25 cellular contexts compared by ENCODE assay signal in the genomic region with DNA sequence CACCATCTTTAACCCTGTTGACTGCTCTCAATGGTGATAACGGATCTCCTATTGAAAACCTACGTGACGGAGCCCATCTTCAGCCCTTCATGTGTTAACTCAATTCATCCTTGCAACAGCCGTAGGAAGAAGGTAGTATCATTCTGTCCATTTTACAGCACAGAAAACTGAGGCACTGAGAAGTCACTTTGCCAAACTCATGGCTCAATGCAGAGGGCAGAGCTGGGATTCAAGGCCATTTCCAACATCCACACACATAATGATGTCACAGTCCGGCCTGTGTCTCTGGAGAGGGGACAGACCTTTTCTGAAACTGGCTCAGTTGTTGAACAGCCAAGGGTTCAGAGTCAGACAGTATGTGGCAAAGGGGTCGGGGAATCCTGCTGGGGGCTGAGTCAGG. TPM values are rescaled to one million over a fixed set of nuclear protein-coding genes. Genes with fewer than 3 reads are reported as not detected.
DNase-seq lines count a peak whose midpoint lies in the region; ATAC-seq, FAIRE-seq and TF ChIP-seq lines count a peak whose summit lies in the region.
"Had no signal": no experiment of that assay in that cellular context is flagged by ENCODE, and none has a peak within 500 bp of the region (broad histone marks: within the 10 kb centered on the region; RNA-seq: fewer than 3 reads in every experiment).

No MANE protein-coding gene starts in this region.

- H4K20me1 ChIP-seq in HepG2 (ENCODE audit: insufficient read depth, low read length) = no peaks in the 10 kb centered on the region
- H4K20me1 ChIP-seq: BLaER1 had no signal

- peak; percentile 10 for DNase-seq in activated CD8-positive, alpha-beta memory T cell treated with anti-CD3 and anti-CD28 coated beads, Interleukin-2, amount 50 U/mL, for 48 hours
- DNase-seq in activated CD8-positive, alpha-beta memory T cell treated with anti-CD3 and anti-CD28 coated beads, Interleukin-2, amount 10 ng/mL, durations not matched to agents 7 days and 5 days = no peak
- DNase-seq in HepG2 (ENCODE audit: low spot score) (no peak), neural crest cell (ENCODE audit: low read depth, low spot score) (no peak), NCI-H82 treated with DMSO at 0.1 percent for 48 hours (lab: John Stamatoyannopoulos, UW; ENCODE audit: unreplicated experiment) (no peak), DMS79 (lab: John Stamatoyannopoulos, UW) (no peak)
- DNase-seq: 8988T; ACHN; BE2C; C1 segment of cervical spinal cord; CD4-positive, alpha-beta memory T cell; CD4-positive, CD25-positive, alpha-beta regulatory T cell; CD8-positive, alpha-beta memory T cell; COR-L47; DMS 273 treated with DMSO at 0.1 percent for 48 hours; DMS153; DMS53; DMS79 treated with DMSO at 0.1 percent for 48 hours; GF-D8 had no signal

- no peaks in the 10 kb centered on the region for H3K79me2 ChIP-seq in HepG2 (ENCODE audit: insufficient read depth, low read length)

- TF ChIP-seq POLR2A in HepG2 (IDR thresholded peaks at IDR 0.05; ENCODE audit: insufficient read depth in 1 of 2, low read depth in 2 of 2, low read length in 2 of 2) = no peak

- no peak overlapping the region for H2AFZ ChIP-seq in HepG2 (ENCODE audit: low read length)

- POLR2A ChIA-PET in HepG2 (lab: Yijun Ruan, JAX) = no interaction called here

- H3K4me3 Mint-ChIP-seq in activated CD8-positive, alpha-beta memory T cell treated with anti-CD3 and anti-CD28 coated beads, Interleukin-2, amount 10 ng/mL, durations not matched to agents 7 days and 5 days = no peak overlapping the region
- no peak overlapping the region for H3K4me3 Mint-ChIP-seq in neural crest cell
- H3K4me3 Mint-ChIP-seq: CD14-positive monocyte; CD4-positive, alpha-beta memory T cell; CD4-positive, CD25-positive, alpha-beta regulatory T cell; CD8-positive, alpha-beta memory T cell had no signal

- H3K27ac ChIP-seq in HepG2 (ENCODE audit: extremely low read length, insufficient read depth, low read length) = no peak overlapping the region
- H3K27ac ChIP-seq: BLaER1 had no signal

- in situ Hi-C loops in HepG2 (cut with HindIII; ENCODE audit: extremely low pct_ligation_motif_present, low pct_unique_long_range_greater_than_20kb) = no loop called here

- TF ChIP-seq CTCF in HepG2 (CRISPR knock-in tag; IDR thresholded peaks at IDR 0.05) (no peak), neural crest cell (conservative IDR thresholded peaks at IDR 0.05) (no peak)

- CTCF ChIA-PET in activated CD8-positive, alpha-beta memory T cell treated with anti-CD3 and anti-CD28 coated beads, Interleukin-2, amount 10 ng/mL, durations not matched to agents 7 days and 5 days (lab: Charles Lee) = no interaction called here
- CTCF ChIA-PET in HepG2 (lab: Yijun Ruan, JAX; ENCODE audit: low intra/inter-chr PET ratio, low total read pairs) = no interaction called here

- no TSS peak for BruUV-seq in HepG2 (replicated peaks; lab: Mats Ljungman, UMichigan)

- ATAC-seq in activated CD8-positive, alpha-beta memory T cell treated with anti-CD3 and anti-CD28 coated beads, Interleukin-2, amount 10 ng/mL, durations not matched to agents 7 days and 5 days = no peak
- ATAC-seq in HepG2 = no peak

- H3K9ac ChIP-seq in HepG2 (ENCODE audit: insufficient read depth, low read depth, low read length) = no peak overlapping the region
- H3K9ac ChIP-seq: BLaER1 had no signal

- no peaks in the 10 kb centered on the region for H3K4me1 Mint-ChIP-seq in activated CD8-positive, alpha-beta memory T cell treated with anti-CD3 and anti-CD28 coated beads, Interleukin-2, amount 10 ng/mL, durations not matched to agents 7 days and 5 days
- H3K4me1 Mint-ChIP-seq in neural crest cell = no peaks in the 10 kb centered on the region
- H3K4me1 Mint-ChIP-seq: CD14-positive monocyte; CD4-positive, alpha-beta memory T cell; CD4-positive, CD25-positive, alpha-beta regulatory T cell; CD8-positive, alpha-beta memory T cell had no signal

- no peaks in the 10 kb centered on the region for H3K9me3 ChIP-seq in HepG2 (ENCODE audit: low read length)
- H3K9me3 ChIP-seq: BE2C, BLaER1 had no signal

- no peaks in the 10 kb centered on the region for H3K27me3 Mint-ChIP-seq in activated CD8-positive, alpha-beta memory T cell treated with anti-CD3 and anti-CD28 coated beads, Interleukin-2, amount 10 ng/mL, durations not matched to agents 7 days and 5 days
- no peaks in the 10 kb centered on the region for H3K27me3 Mint-ChIP-seq in neural crest cell (ENCODE audit: low read depth)
- H3K27me3 Mint-ChIP-seq: CD4-positive, alpha-beta memory T cell; CD4-positive, CD25-positive, alpha-beta regulatory T cell; CD8-positive, alpha-beta memory T cell had no signal

- no peak for FAIRE-seq in HepG2 (lab: Jason Lieb, UNC)
- FAIRE-seq: A204.1, G401.6, GM12891, GM19239 had no signal

- no peak overlapping the region for H3K4me2 ChIP-seq in HepG2 (ENCODE audit: low read depth, low read length)
- H3K4me2 ChIP-seq: BLaER1 had no signal

- WGBS in HepG2 (ENCODE audit: low lambda C conversion rate) = 97% methylated on average over 6 of the region's 6 CpGs

- no peak overlapping the region for H3K27ac Mint-ChIP-seq in activated CD8-positive, alpha-beta memory T cell treated with anti-CD3 and anti-CD28 coated beads, Interleukin-2, amount 10 ng/mL, durations not matched to agents 7 days and 5 days
- peak overlapping the region; percentile 22 for H3K27ac Mint-ChIP-seq in neural crest cell (ENCODE audit: unreplicated experiment)
- H3K27ac Mint-ChIP-seq: CD14-positive monocyte; CD4-positive, alpha-beta memory T cell; CD4-positive, CD25-positive, alpha-beta regulatory T cell had no signal

- H3K36me3 ChIP-seq in HepG2 (replicated peaks in 1 of 2; ENCODE audit: control insufficient read depth in 1 of 2, insufficient read depth in 2 of 2, low read length in 2 of 2) = peaks cover 1 to 9% of the 10 kb centered on the region in 2 experiments; a peak in 3 of 5 replicates
- H3K36me3 ChIP-seq: BE2C had no signal

- TF ChIP-seq RAD21 in HepG2 (CRISPR knock-in tag; IDR thresholded peaks at IDR 0.05) = no peak

- no peaks in the 10 kb centered on the region for H3K27me3 ChIP-seq in HepG2 (ENCODE audit: control insufficient read depth in 1 of 2, insufficient read depth in 2 of 2, low read length in 2 of 2)
- H3K27me3 ChIP-seq: BE2C, BLaER1 had no signal

- TF ChIP-seq EP300 in HepG2 (IDR thresholded peaks at IDR 0.05; ENCODE audit: low read depth in 2 of 2, low read length in 2 of 2) (no peak), HepG2 (CRISPR knock-in tag; IDR thresholded peaks at IDR 0.05; ENCODE audit: borderline replicate concordance) (no peak)

- H3K36me3 Mint-ChIP-seq in activated CD8-positive, alpha-beta memory T cell treated with anti-CD3 and anti-CD28 coated beads, Interleukin-2, amount 10 ng/mL, durations not matched to agents 7 days and 5 days = no peaks in the 10 kb centered on the region
- H3K36me3 Mint-ChIP-seq in neural crest cell (ENCODE audit: low read depth) = peaks cover 8% of the 10 kb centered on the region

- H3K4me3 ChIP-seq in HepG2 (replicated peaks in 1 of 3; ENCODE audit: insufficient read depth in 1 of 3, low read depth in 2 of 3, low read length in 3 of 3) = no peak overlapping the region
- H3K4me3 ChIP-seq: BLaER1 had no signal

- intact Hi-C loops in HepG2 (cut with micrococcal nuclease; ENCODE audit: unreplicated experiment) = no loop called here

- no peaks in the 10 kb centered on the region for H3K4me1 ChIP-seq in HepG2 (ENCODE audit: insufficient read depth, low read length)
- H3K4me1 ChIP-seq: BE2C, BLaER1 had no signal

- H3K9me3 Mint-ChIP-seq in activated CD8-positive, alpha-beta memory T cell treated with anti-CD3 and anti-CD28 coated beads, Interleukin-2, amount 10 ng/mL, durations not matched to agents 7 days and 5 days (ENCODE audit: low read depth) = no peaks in the 10 kb centered on the region
- H3K9me3 Mint-ChIP-seq in neural crest cell = no peaks in the 10 kb centered on the region
- H3K9me3 Mint-ChIP-seq: CD4-positive, alpha-beta memory T cell; CD4-positive, CD25-positive, alpha-beta regulatory T cell; CD8-positive, alpha-beta memory T cell had no signal

TF ChIP-seq in HepG2, 621 proteins besides CTCF, POLR2A, EP300 and RAD21:
- TF ChIP-seq ZMYM3 (CRISPR knock-in tag; IDR thresholded peaks at IDR 0.05) (peak; percentile 34; the same call in 1 of the 2 replicates), FOXK1 (CRISPR knock-in tag; IDR thresholded peaks at IDR 0.05; ENCODE audit: borderline replicate concordance, low read depth) (no peak), ZNF629 (CRISPR knock-in tag; conservative IDR thresholded peaks at IDR 0.05) (peak; percentile 87), CHD2 (IDR thresholded peaks at IDR 0.05; ENCODE audit: low read depth, low read length) (no peak)

RNA-seq across cellular contexts. Expression of gene CMIP, which starts 52.6 kb away (rescaled TPM):
- 10 to 100 TPM; 77.4 to 98.8 TPM for total RNA-seq in activated CD8-positive, alpha-beta memory T cell treated with anti-CD3 and anti-CD28 coated beads, Interleukin-2, amount 10 ng/mL, durations not matched to agents 7 days and 5 days
- 10.9 and 21.7 TPM in 2 replicates for total RNA-seq in HepG2 (2016; rRNA removed; fragmentation: Illumina TruSeq; extraction: Trizol)
- total RNA-seq in HepG2 (2016; cell fraction: cytosol; rRNA removed; fragmentation: Illumina TruSeq; extraction: Trizol; ENCODE audit: low read depth) = 3.5 and 4.6 TPM in 2 replicates
- 11.5 and 15.7 TPM in 2 replicates for total RNA-seq in HepG2 (2016; cell fraction: insoluble cytoplasmic fraction; rRNA removed; fragmentation: Illumina TruSeq; extraction: Trizol)
- total RNA-seq in HepG2 (2016; cell fraction: membrane; rRNA removed; fragmentation: Illumina TruSeq; extraction: Trizol) = 13.0 and 15.9 TPM in 2 replicates
- total RNA-seq in HepG2 (2016; cell fraction: nucleus; rRNA removed; fragmentation: Illumina TruSeq; extraction: Trizol) = 23.3 and 29.3 TPM in 2 replicates
- polyA plus RNA-seq in HepG2 (2011; rRNA removed) = 18.1 and 22.0 TPM in 2 replicates
- polyA plus RNA-seq in HepG2 (2011; cell fraction: cytosol; rRNA removed) = 17.3 and 20.7 TPM in 2 replicates
- 77.4 and 83.2 TPM in 2 replicates for polyA plus RNA-seq in HepG2 (2011; cell fraction: nucleus; rRNA removed)
- polyA plus RNA-seq in HepG2 (2012) = 74.4 and 83.5 TPM in 2 replicates
- 3.4 and 3.8 TPM in 2 replicates for polyA plus RNA-seq in HepG2 (2016; cell fraction: cytosol; fragmentation: Illumina TruSeq; extraction: Trizol; ENCODE audit: low read depth)
- polyA plus RNA-seq in HepG2 (2016; cell fraction: insoluble cytoplasmic fraction; fragmentation: Illumina TruSeq; extraction: Trizol; ENCODE audit: low read depth) = 29.7 and 48.6 TPM in 2 replicates
- 14.8 and 16.9 TPM in 2 replicates for polyA plus RNA-seq in HepG2 (2016; cell fraction: membrane; fragmentation: Illumina TruSeq; extraction: Trizol; ENCODE audit: low read depth)
- polyA plus RNA-seq in HepG2 (2016; cell fraction: nucleus; fragmentation: Illumina TruSeq; extraction: Trizol; ENCODE audit: insufficient read depth, low read depth) = 51.1 and 51.2 TPM in 2 replicates
- 16.6 and 71.5 TPM in 2 replicates for polyA minus RNA-seq in HepG2 (2011; rRNA and poly(A)+ RNA removed; ENCODE audit: low replicate concordance)
- 60.8 and 68.8 TPM in 2 replicates for polyA minus RNA-seq in HepG2 (2011; cell fraction: cytosol; rRNA and poly(A)+ RNA removed)
- polyA minus RNA-seq in HepG2 (2011; cell fraction: nucleus; rRNA and poly(A)+ RNA removed) = 61.9 and 63.1 TPM in 2 replicates
- 41.2 and 44.6 TPM in 2 replicates for total RNA-seq in neural crest cell
